ENCODE assay signal across 27 cellular contexts in genomic region chr12:99119449-99119848, GRCh38.
"Had no signal": no experiment of that assay in that cellular context is flagged by ENCODE, and none has a peak within 500 bp of the region (broad histone marks: within the 10 kb centered on the region; RNA-seq: fewer than 3 reads in every experiment).

No MANE protein-coding gene starts in this region.

- DNase-seq: activated effector memory CD4-positive, alpha-beta T cell treated with anti-CD3 and anti-CD28 coated beads, Interleukin-2, amount 50 U/mL, for 16 hours; activated effector memory CD4-positive, alpha-beta T cell treated with Interleukin-2 at 50 U/mL for 16 hours; activated gamma-delta T cell; activated gamma-delta T cell treated with Interleukin-2 at 50 U/mL for 16 hours; activated naive CD4-positive, alpha-beta T cell; activated naive CD4-positive, alpha-beta T cell treated with anti-CD3 and anti-CD28 coated beads for 36 hours; activated naive CD4-positive, alpha-beta T cell treated with anti-CD3 and anti-CD28 coated beads, Interleukin-2, amount 10 ng/mL, durations not matched to agents 7 days and 5 days; activated naive CD4-positive, alpha-beta T cell treated with anti-CD3 and anti-CD28 coated beads, Interleukin-2, amount 50 U/mL, for 16 hours; activated naive CD4-positive, alpha-beta T cell treated with Interleukin-2 at 50 U/mL for 16 hours; activated naive CD8-positive, alpha-beta T cell treated with anti-CD3 and anti-CD28 coated beads for 36 hours; activated naive CD8-positive, alpha-beta T cell treated with anti-CD3 and anti-CD28 coated beads, Interleukin-2, amount 10 ng/mL, durations not matched to agents 7 days and 5 days; activated naive CD8-positive, alpha-beta T cell treated with anti-CD3 and anti-CD28 coated beads, Interleukin-2, amount 50 U/mL, for 24 hours; activated T-cell treated with anti-CD3 and anti-CD28 coated beads, Interleukin-2, amount 50 U/mL, for 24 hours; activated T-cell treated with anti-CD3 and anti-CD28 coated beads, Interleukin-2, amount 50 U/mL, for 4 hours; activated T-cell treated with anti-CD3 and anti-CD28 coated beads, Interleukin-2, amount 50 U/mL, for 48 hours; activated T-cell treated with anti-CD3 and anti-CD28 coated beads, Interleukin-2, amount 50 U/mL, for 72 hours; adrenal gland; amniotic stem cell; amygdala; anterior cingulate cortex; aorta; body of pancreas; brain microvascular endothelial cell; central memory CD4-positive, alpha-beta T cell; cerebellar nuclear complex had no signal

- ATAC-seq: activated naive CD4-positive, alpha-beta T cell treated with anti-CD3 and anti-CD28 coated beads, Interleukin-2, amount 50 U/mL, for 72 hours; activated naive CD8-positive, alpha-beta T cell treated with anti-CD3 and anti-CD28 coated beads, Interleukin-2, amount 50 U/mL, for 24 hours; activated T-cell treated with anti-CD3 and anti-CD28 coated beads, Interleukin-2, amount 50 U/mL, for 4 hours; activated T-cell treated with anti-CD3 and anti-CD28 coated beads, Interleukin-2, amount 50 U/mL, for 72 hours; activated T-helper 17 cell treated with anti-CD3 and anti-CD28 coated beads, Interleukin-2, amount 50 U/mL, for 72 hours; body of pancreas had no signal
